Comparison of ENCODE assay signal across 10 cellular contexts in genomic region chr3:128786434-128787020, GRCh38.
DNase-seq lines count a peak whose midpoint lies in the region; ATAC-seq and TF ChIP-seq lines count a peak whose summit lies in the region.
"Had no signal": no experiment of that assay in that cellular context is flagged by ENCODE, and none has a peak within 500 bp of the region (broad histone marks: within the 10 kb centered on the region; RNA-seq: fewer than 3 reads in every experiment).

No MANE protein-coding gene starts in this region.

- H3K4me2 ChIP-seq in Karpas-422 (ENCODE audit: low read depth, low read length, poor library complexity, severe bottlenecking) (no peak overlapping the region), mesenchymal stem cell (ENCODE audit: low read length, poor library complexity, severe bottlenecking) (no peak overlapping the region)

- ATAC-seq in CD4-positive, CD25-positive, alpha-beta regulatory T cell (ENCODE audit: low read depth in 2 of 2) = no peak
- ATAC-seq in mucosa of descending colon (no peak), GM19328 (IDR thresholded peaks at IDR 0.05; ENCODE audit: unreplicated experiment) (no peak)

- H3K9me3 Mint-ChIP-seq in CD4-positive, CD25-positive, alpha-beta regulatory T cell = no peaks in the 10 kb centered on the region

- H3K4me3 Mint-ChIP-seq in CD4-positive, CD25-positive, alpha-beta regulatory T cell = peak overlapping the region in 1 of 4 donors; percentile 32

- H3K27me3 Mint-ChIP-seq in CD4-positive, CD25-positive, alpha-beta regulatory T cell = no peaks in the 10 kb centered on the region

- H4K91ac ChIP-seq in mesenchymal stem cell (ENCODE audit: low read length) = no peak overlapping the region

- H2BK5ac ChIP-seq in mesenchymal stem cell (ENCODE audit: low read depth, low read length, poor library complexity, severe bottlenecking) = no peak overlapping the region

- H3K9me3 ChIP-seq in CD4-positive, CD25-positive, alpha-beta regulatory T cell (ENCODE audit: control insufficient read depth in 2 of 2, low read length in 2 of 2) = no peaks in the 10 kb centered on the region
- H3K9me3 ChIP-seq in Karpas-422 (ENCODE audit: low read length) = no peaks in the 10 kb centered on the region
- H3K9me3 ChIP-seq in mesenchymal stem cell (ENCODE audit: control insufficient read depth, low read length) = no peaks in the 10 kb centered on the region
- no peaks in the 10 kb centered on the region for H3K9me3 ChIP-seq in mucosa of descending colon
- H3K9me3 ChIP-seq in uterus = no peaks in the 10 kb centered on the region

- no peak for DNase-seq in CD4-positive, CD25-positive, alpha-beta regulatory T cell
- DNase-seq in Karpas-422 = no peak
- peak; percentile 45 for DNase-seq in dedifferentiated amniotic fluid mesenchymal stem cell (ENCODE audit: extremely low spot score)
- DNase-seq in mesenchymal stem cell = peak; percentile 58
- DNase-seq in mucosa of descending colon = no peak
- no peak for DNase-seq in activated CD4-positive, CD25-positive, alpha-beta regulatory T cell treated with anti-CD3 and anti-CD28 coated beads, Interleukin-2, amount 50 U/mL, for 72 hours
- no peak for DNase-seq in uterus
- DNase-seq: NCI-H2171 treated with DMSO at 0.1 percent for 48 hours, SIG-M5 had no signal

- H3K79me1 ChIP-seq in mesenchymal stem cell (replicated peaks; ENCODE audit: low read length, poor library complexity, severe bottlenecking) = peaks cover 2% of the 10 kb centered on the region

- intact Hi-C loops in mucosa of descending colon (cut with DNase I, micrococcal nuclease) (no loop called here), uterus (cut with DNase I; ENCODE audit: low total_unique reads) (no loop called here)

- H3K27ac Mint-ChIP-seq in CD4-positive, CD25-positive, alpha-beta regulatory T cell = peak overlapping the region; percentile 89 to 100 (median 95)

- H3K4ac ChIP-seq in mesenchymal stem cell (ENCODE audit: low read depth in 1 of 2, low read length in 2 of 2) = no peak overlapping the region

- H4K8ac ChIP-seq in mesenchymal stem cell (ENCODE audit: low read length) = no peak overlapping the region

- H3K14ac ChIP-seq in mesenchymal stem cell (ENCODE audit: low read length in 2 of 2) = no peak overlapping the region

- H3K4me1 Mint-ChIP-seq in CD4-positive, CD25-positive, alpha-beta regulatory T cell = peaks cover 22 to 94% (median 69%) of the 10 kb centered on the region in 4 donors

- H3K18ac ChIP-seq in mesenchymal stem cell (ENCODE audit: low read depth in 1 of 2, low read length in 2 of 2) = no peak overlapping the region

- H3K4me3 ChIP-seq in CD4-positive, CD25-positive, alpha-beta regulatory T cell (ENCODE audit: low read depth, low read length) = peak overlapping the region; percentile 77
- H3K4me3 ChIP-seq in Karpas-422 (ENCODE audit: low read length) (no peak overlapping the region), mesenchymal stem cell (ENCODE audit: insufficient read depth in 1 of 2, low read depth in 1 of 2, low read length in 2 of 2) (no peak overlapping the region), mucosa of descending colon (no peak overlapping the region), uterus (no peak overlapping the region)

- TF ChIP-seq CTCF in mucosa of descending colon (IDR thresholded peaks at IDR 0.05) (no peak), uterus (IDR thresholded peaks at IDR 0.05) (no peak)

- H3K9me2 ChIP-seq in Karpas-422 (replicated peaks; ENCODE audit: insufficient read depth, low read length) = no peaks in the 10 kb centered on the region

- H2AFZ ChIP-seq in Karpas-422 (ENCODE audit: low read length) = no peak overlapping the region
- H2AFZ ChIP-seq in mesenchymal stem cell (ENCODE audit: low read depth, low read length) = no peak overlapping the region

- H3K23ac ChIP-seq in mesenchymal stem cell (ENCODE audit: low read length in 2 of 2) = no peak overlapping the region

- no peak for TF ChIP-seq POLR2A in uterus (IDR thresholded peaks at IDR 0.05)

- WGBS in mesenchymal stem cell = 67% methylated on average over 2 of the region's 3 CpGs

- H2BK15ac ChIP-seq in mesenchymal stem cell (ENCODE audit: low read depth, poor library complexity, severe bottlenecking) = no peak overlapping the region

- H4K20me1 ChIP-seq in Karpas-422 (ENCODE audit: insufficient read depth, low read depth, low read length) = peaks cover 29% of the 10 kb centered on the region; the same call in 1 of the 2 replicates

- H3K9ac ChIP-seq in Karpas-422 (ENCODE audit: low read length) (no peak overlapping the region), mesenchymal stem cell (ENCODE audit: low read length) (no peak overlapping the region)

- H3K79me2 ChIP-seq in Karpas-422 (ENCODE audit: low read length) = peaks cover 99% of the 10 kb centered on the region

- H3K27ac ChIP-seq in CD4-positive, CD25-positive, alpha-beta regulatory T cell (ENCODE audit: insufficient read depth, low read length, poor library complexity, severe bottlenecking) = peak overlapping the region; percentile 81
- 0 out of 2 replicates have a peak overlapping the region, but pooled peaks have one; percentile 19 for H3K27ac ChIP-seq in Karpas-422 (ENCODE audit: low read length)
- peak overlapping the region; percentile 55 for H3K27ac ChIP-seq in mesenchymal stem cell (ENCODE audit: low read length, poor library complexity, severe bottlenecking)
- H3K27ac ChIP-seq in uterus = no peak overlapping the region

- H3K36me3 ChIP-seq in CD4-positive, CD25-positive, alpha-beta regulatory T cell (ENCODE audit: control insufficient read depth, insufficient read depth, low read length) = no peaks in the 10 kb centered on the region
- H3K36me3 ChIP-seq in Karpas-422 (ENCODE audit: insufficient read depth, low read length) = no peaks in the 10 kb centered on the region
- H3K36me3 ChIP-seq in mesenchymal stem cell (ENCODE audit: control insufficient read depth in 1 of 2, insufficient read depth in 2 of 2, low read depth in 1 of 2, low read length in 2 of 2) = peaks cover 0 to 5% of the 10 kb centered on the region in 2 experiments
- H3K36me3 ChIP-seq in mucosa of descending colon (ENCODE audit: low read depth) = no peaks in the 10 kb centered on the region
- no peaks in the 10 kb centered on the region for H3K36me3 ChIP-seq in uterus

- no peak overlapping the region for H2BK120ac ChIP-seq in mesenchymal stem cell (ENCODE audit: low read depth, low read length)

- H2BK12ac ChIP-seq in mesenchymal stem cell (ENCODE audit: low read length in 2 of 2) = no peak overlapping the region

- peaks cover 61% of the 10 kb centered on the region for H3K4me1 ChIP-seq in CD4-positive, CD25-positive, alpha-beta regulatory T cell (ENCODE audit: control insufficient read depth, insufficient read depth, low read length, poor library complexity, severe bottlenecking)
- H3K4me1 ChIP-seq in Karpas-422 (ENCODE audit: low read length) (peaks cover 53% of the 10 kb centered on the region), mesenchymal stem cell (ENCODE audit: control insufficient read depth, insufficient read depth, low read depth, low read length) (peaks cover 21% of the 10 kb centered on the region), mucosa of descending colon (ENCODE audit: low read depth) (peaks cover 35% of the 10 kb centered on the region), uterus (peaks cover 0 to 3% of the 10 kb centered on the region in 2 donors)

- peak overlapping the region; percentile 6 for H2AK5ac ChIP-seq in mesenchymal stem cell (ENCODE audit: low read length, severe bottlenecking)

- no peaks in the 10 kb centered on the region for H3K36me3 Mint-ChIP-seq in CD4-positive, CD25-positive, alpha-beta regulatory T cell

- H3K27me3 ChIP-seq in CD4-positive, CD25-positive, alpha-beta regulatory T cell (ENCODE audit: control insufficient read depth, insufficient read depth, low read length) = no peaks in the 10 kb centered on the region
- H3K27me3 ChIP-seq in Karpas-422 (ENCODE audit: low read length) (no peaks in the 10 kb centered on the region), mesenchymal stem cell (ENCODE audit: control insufficient read depth in 1 of 2, insufficient read depth in 1 of 2, low read length in 2 of 2) (no peaks in the 10 kb centered on the region), uterus (no peaks in the 10 kb centered on the region)

Comparison
In these comparisons a context has a peak if more than half of its experiments do, and no peak if none do; other contexts are left out.
1. DNase-seq: peak in dedifferentiated amniotic fluid mesenchymal stem cell (single experiment) and mesenchymal stem cell (single experiment); none in CD4-positive, CD25-positive, alpha-beta regulatory T cell (0 of 3), Karpas-422 (single experiment), mucosa of descending colon (0 of 3), activated CD4-positive, CD25-positive, alpha-beta regulatory T cell treated with anti-CD3 and anti-CD28 coated beads, Interleukin-2, amount 50 U/mL, for 72 hours (single experiment) and uterus (0 of 2).
2. H3K27ac ChIP-seq: peak in CD4-positive, CD25-positive, alpha-beta regulatory T cell (single experiment), Karpas-422 (single experiment) and mesenchymal stem cell (single experiment); none in uterus (0 of 2).